In genomic region chr11:28793282-28793738, GRCh38 we compare ENCODE assay signal across 1 cellular context.
TF ChIP-seq lines count a peak whose summit lies in the region.

No MANE protein-coding gene starts in this region.

TF ChIP-seq in WTC11, 78 proteins besides CTCF, POLR2A, EP300 and RAD21 (continued from another document and continues in another):
- TF ChIP-seq ZNF138 (CRISPR knock-in tag; conservative IDR thresholded peaks at IDR 0.05): no peak
- TF ChIP-seq CREB1 (CRISPR knock-in tag; IDR thresholded peaks at IDR 0.05): no peak
- no peak for TF ChIP-seq MYBL2 (CRISPR knock-in tag; IDR thresholded peaks at IDR 0.05)
- TF ChIP-seq CBFB (CRISPR knock-in tag; IDR thresholded peaks at IDR 0.05; ENCODE audit: low read depth): 0 out of 2 replicates have a peak, but pooled peaks have one; percentile 25
- TF ChIP-seq NFYB (CRISPR knock-in tag; conservative IDR thresholded peaks at IDR 0.05; ENCODE audit: low read depth): no peak
- TF ChIP-seq ZNF416 (CRISPR knock-in tag; IDR thresholded peaks at IDR 0.05): peak; percentile 78; the same call in 1 of the 2 replicates
- peak; percentile 52; the same call in 1 of the 2 replicates for TF ChIP-seq PRRX2 (CRISPR knock-in tag; IDR thresholded peaks at IDR 0.05)
- TF ChIP-seq GTF2I (CRISPR knock-in tag; conservative IDR thresholded peaks at IDR 0.05): 0 out of 2 replicates have a peak, but pooled peaks have one; percentile 61
- TF ChIP-seq ZNF232 (CRISPR knock-in tag; IDR thresholded peaks at IDR 0.05): no peak
- TF ChIP-seq STAT6 (CRISPR knock-in tag; conservative IDR thresholded peaks at IDR 0.05; ENCODE audit: low read depth): no peak
- no peak for TF ChIP-seq NFATC4 (CRISPR knock-in tag; IDR thresholded peaks at IDR 0.05)
- no peak for TF ChIP-seq SMAD4 (CRISPR knock-in tag; IDR thresholded peaks at IDR 0.05)
- TF ChIP-seq PRDM15 (CRISPR knock-in tag; IDR thresholded peaks at IDR 0.05): no peak
- TF ChIP-seq CREM (CRISPR knock-in tag; IDR thresholded peaks at IDR 0.05): no peak
- no peak for TF ChIP-seq JAZF1 (CRISPR knock-in tag; IDR thresholded peaks at IDR 0.05)
- TF ChIP-seq RELA (CRISPR knock-in tag; IDR thresholded peaks at IDR 0.05; ENCODE audit: borderline replicate concordance): no peak
- TF ChIP-seq SOX15 (CRISPR knock-in tag; IDR thresholded peaks at IDR 0.05): no peak
- peak; percentile 70 for TF ChIP-seq ZNF423 (CRISPR knock-in tag; IDR thresholded peaks at IDR 0.05)
- no peak; the same call in 1 of the 2 replicates for TF ChIP-seq TEAD1 (CRISPR knock-in tag; IDR thresholded peaks at IDR 0.05)
- peak; percentile 64; the same call in 1 of the 2 replicates for TF ChIP-seq ZSCAN18 (CRISPR knock-in tag; IDR thresholded peaks at IDR 0.05)
- no peak for TF ChIP-seq ZNF317 (CRISPR knock-in tag; IDR thresholded peaks at IDR 0.05; ENCODE audit: borderline replicate concordance, low read depth)
- TF ChIP-seq ATF6 (CRISPR knock-in tag; IDR thresholded peaks at IDR 0.05): no peak
- no peak for TF ChIP-seq ZNF121 (CRISPR knock-in tag; IDR thresholded peaks at IDR 0.05)
- TF ChIP-seq JUN (CRISPR knock-in tag; IDR thresholded peaks at IDR 0.05): no peak
- no peak for TF ChIP-seq FOXJ3 (CRISPR knock-in tag; IDR thresholded peaks at IDR 0.05; ENCODE audit: borderline replicate concordance)
- TF ChIP-seq AR (CRISPR knock-in tag; IDR thresholded peaks at IDR 0.05): peak; percentile 82; the same call in 1 of the 2 replicates
- no peak; the same call in 1 of the 2 replicates for TF ChIP-seq E2F5 (CRISPR knock-in tag; IDR thresholded peaks at IDR 0.05)
- TF ChIP-seq ZNF425 (CRISPR knock-in tag; conservative IDR thresholded peaks at IDR 0.05): peak; percentile 46; the same call in 1 of the 2 replicates
- peak; percentile 69; the same call in 1 of the 2 replicates for TF ChIP-seq ZNF396 (CRISPR knock-in tag; IDR thresholded peaks at IDR 0.05; ENCODE audit: borderline replicate concordance)
- no peak for TF ChIP-seq ATF3 (CRISPR knock-in tag; conservative IDR thresholded peaks at IDR 0.05)
- TF ChIP-seq ZBTB21 (CRISPR knock-in tag; IDR thresholded peaks at IDR 0.05; ENCODE audit: borderline replicate concordance): no peak; the same call in 1 of the 2 replicates
- TF ChIP-seq NR3C1 (CRISPR knock-in tag; conservative IDR thresholded peaks at IDR 0.05; ENCODE audit: low read depth): no peak
- no peak for TF ChIP-seq NR2C2 (CRISPR knock-in tag; IDR thresholded peaks at IDR 0.05)
- TF ChIP-seq ARID4B (CRISPR knock-in tag; IDR thresholded peaks at IDR 0.05; ENCODE audit: borderline replicate concordance): no peak
- no peak for TF ChIP-seq ATF2 (CRISPR knock-in tag; IDR thresholded peaks at IDR 0.05; ENCODE audit: borderline replicate concordance, low read depth)
